In genomic region chr2:239819091-239819973, GRCh38 we compare ENCODE assay signal across 14 cellular contexts.
A peak's percentile ranks its signal among the peaks of the same experiment; 100 is the strongest.
DNase-seq lines count a peak whose midpoint lies in the region; TF ChIP-seq lines count a peak whose summit lies in the region.
"Had no signal": no experiment of that assay in that cellular context is flagged by ENCODE, and none has a peak within 500 bp of the region (broad histone marks: within the 10 kb centered on the region; RNA-seq: fewer than 3 reads in every experiment).

No MANE protein-coding gene starts in this region.

- DNase-seq in EL (peak; percentile 14), MV-4-11 (lab: John Stamatoyannopoulos, UW) (peak; percentile 4), islet precursor cell (peak; percentile 42), progenitor cell of endocrine pancreas (ENCODE audit: low spot score, unreplicated experiment) (peak; percentile 2), foreskin melanocyte (no peak), NCI-H774 (lab: John Stamatoyannopoulos, UW) (no peak), T1000 (lab: John Stamatoyannopoulos, UW) (no peak)
- DNase-seq: activated naive CD4-positive, alpha-beta T cell treated with Interleukin-2 at 50 U/mL for 16 hours; NCI-H1092; NCI-H2081 treated with DMSO at 0.1 percent for 48 hours; PC-3; right cardiac atrium had no signal

- H3K27me3 Mint-ChIP-seq in progenitor cell of endocrine pancreas = peaks cover 22% of the 10 kb centered on the region

- no peak overlapping the region for H3K4me3 Mint-ChIP-seq in progenitor cell of endocrine pancreas (ENCODE audit: low read depth)
- H3K4me3 Mint-ChIP-seq: B cell, nephron had no signal

- no peaks in the 10 kb centered on the region for H3K36me3 Mint-ChIP-seq in progenitor cell of endocrine pancreas (ENCODE audit: insufficient read depth)

- no peak overlapping the region for H3K27ac Mint-ChIP-seq in progenitor cell of endocrine pancreas
- H3K27ac Mint-ChIP-seq: B cell, nephron had no signal

- peaks cover 4% of the 10 kb centered on the region for H3K4me1 Mint-ChIP-seq in progenitor cell of endocrine pancreas (ENCODE audit: low read depth)
- H3K4me1 Mint-ChIP-seq: B cell had no signal

- TF ChIP-seq CTCF in progenitor cell of endocrine pancreas (IDR thresholded peaks at IDR 0.05; ENCODE audit: unreplicated experiment) = no peak

- peaks cover 3% of the 10 kb centered on the region for H3K9me3 Mint-ChIP-seq in progenitor cell of endocrine pancreas (ENCODE audit: low read depth)

Comparison
In these comparisons a context has a peak if more than half of its experiments do, and no peak if none do; other contexts are left out.
1. DNase-seq: peak in EL (single experiment), MV-4-11 (single experiment), islet precursor cell (single experiment) and progenitor cell of endocrine pancreas (single experiment); none in foreskin melanocyte (single experiment), NCI-H774 (single experiment) and T1000 (single experiment).